8 cellular contexts compared by ENCODE assay signal in genomic region chr11:134207538-134208239, GRCh38. TPM values are rescaled to one million over a fixed set of nuclear protein-coding genes. Genes with fewer than 3 reads are reported as not detected.
DNase-seq lines count a peak whose midpoint lies in the region; ATAC-seq and TF ChIP-seq lines count a peak whose summit lies in the region.

No MANE protein-coding gene starts in this region.

- H3K27me3 Mint-ChIP-seq in neural crest cell (ENCODE audit: low read depth) = no peaks in the 10 kb centered on the region

- DNase-seq in activated CD4-positive, CD25-positive, alpha-beta regulatory T cell (lab: John Stamatoyannopoulos, UW) = peak; percentile 20 to 42 (median 30)
- peak; percentile 42 for DNase-seq in activated CD4-positive, CD25-positive, alpha-beta regulatory T cell treated with anti-CD3 and anti-CD28 coated beads, Interleukin-2, amount 50 U/mL, for 16 hours (ENCODE audit: low read depth, low spot score)
- DNase-seq in choroid plexus epithelial cell (ENCODE audit: low read depth) (peak; percentile 45), neural crest cell (ENCODE audit: low read depth, low spot score) (peak; percentile 57), midbrain (lab: John Stamatoyannopoulos, UW) (no peak)

- peak; percentile 64 for TF ChIP-seq CTCF in choroid plexus epithelial cell (conservative IDR thresholded peaks at IDR 0.05; ENCODE audit: low read depth, low read length)
- TF ChIP-seq CTCF in neural crest cell (conservative IDR thresholded peaks at IDR 0.05) = peak; percentile 83

- no peaks in the 10 kb centered on the region for H3K9me3 Mint-ChIP-seq in neural crest cell

- peaks cover 13% of the 10 kb centered on the region for H3K36me3 Mint-ChIP-seq in neural crest cell (ENCODE audit: low read depth)

- H3K4me3 ChIP-seq in choroid plexus epithelial cell (ENCODE audit: low read depth, low read length) = no peak overlapping the region

- ATAC-seq in activated CD4-positive, CD25-positive, alpha-beta regulatory T cell treated with anti-CD3 and anti-CD28 coated beads, Interleukin-2, amount 50 U/mL, for 24 hours = no peak
- ATAC-seq in GM19467 (IDR thresholded peaks at IDR 0.05; ENCODE audit: unreplicated experiment) (no peak), HG03354 (IDR thresholded peaks at IDR 0.05; ENCODE audit: poor library complexity, severe bottlenecking, unreplicated experiment) (no peak)

- H3K4me1 Mint-ChIP-seq in neural crest cell = peaks cover 9% of the 10 kb centered on the region

- H3K4me3 Mint-ChIP-seq in neural crest cell = no peak overlapping the region

- H3K27ac Mint-ChIP-seq in neural crest cell (ENCODE audit: unreplicated experiment) = no peak overlapping the region

RNA-seq across cellular contexts. Expression of gene NCAPD3, which starts 16.1 kb away (rescaled TPM):
- 53.6 and 53.8 TPM in 2 replicates for total RNA-seq in neural crest cell

RNA-seq across cellular contexts. Expression of gene VPS26B, which starts 16.8 kb away (rescaled TPM):
- total RNA-seq in neural crest cell = 45.6 and 47.8 TPM in 2 replicates

RNA-seq across cellular contexts. Expression of gene THYN1, which starts 45.5 kb away (rescaled TPM):
- 62.5 and 62.6 TPM in 2 replicates for total RNA-seq in neural crest cell

RNA-seq across cellular contexts. Expression of gene ACAD8, which starts 45.7 kb away (rescaled TPM):
- total RNA-seq in neural crest cell = 28.5 and 28.7 TPM in 2 replicates
